ENCODE assay signal across 9 cellular contexts in the genomic region with DNA sequence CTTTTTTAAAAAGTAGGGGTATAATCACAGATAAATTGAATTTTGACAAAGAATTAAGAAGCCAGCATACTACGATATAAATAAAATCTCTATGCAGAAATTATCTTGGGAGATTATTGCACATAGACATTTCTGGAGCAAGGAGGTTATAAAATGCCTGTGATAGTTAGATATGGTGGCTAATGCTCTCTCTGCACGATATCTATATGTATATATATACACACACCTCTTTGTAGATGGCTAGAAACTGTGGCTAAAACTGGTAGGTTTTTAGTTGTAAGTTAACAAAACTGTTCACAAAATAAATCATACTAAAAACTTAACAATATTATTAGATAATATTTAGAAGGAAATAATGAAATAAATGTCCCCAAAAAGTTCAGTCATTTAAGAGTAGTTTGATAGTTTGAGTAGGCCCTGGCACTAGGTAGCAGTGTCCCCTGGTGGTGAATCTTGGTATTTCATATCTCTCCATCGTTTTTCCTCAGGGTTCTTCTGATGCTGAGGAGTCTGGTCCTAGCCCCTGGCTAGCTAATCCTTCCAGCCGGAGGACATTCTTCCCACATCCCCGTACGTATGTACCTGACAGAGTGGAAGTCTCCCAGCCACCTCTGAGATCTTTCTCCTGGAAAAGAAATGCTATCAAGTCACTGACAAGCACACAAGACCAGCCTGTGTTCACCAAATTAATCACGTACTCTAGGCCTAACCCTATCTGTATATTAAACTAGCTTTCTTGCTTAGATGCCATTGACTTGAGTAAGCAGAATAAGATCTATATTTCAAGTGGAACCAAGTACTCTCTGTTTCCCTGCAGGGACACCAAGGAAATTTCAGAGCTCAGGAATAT. TPM values are rescaled to one million over a fixed set of nuclear protein-coding genes. Genes with fewer than 3 reads are reported as not detected.
DNase-seq lines count a peak whose midpoint lies in the region; ATAC-seq and TF ChIP-seq lines count a peak whose summit lies in the region.
"Had no signal": no experiment of that assay in that cellular context is flagged by ENCODE, and none has a peak within 500 bp of the region (broad histone marks: within the 10 kb centered on the region; RNA-seq: fewer than 3 reads in every experiment).

No MANE protein-coding gene starts in this region.

- H3F3A ChIP-seq in PC-9 (ENCODE audit: insufficient read depth, low read depth), result no peaks in the 10 kb centered on the region

- no peak overlapping the region for H3K27ac Mint-ChIP-seq in CD4-positive, CD25-positive, alpha-beta regulatory T cell

- H3K4me2 ChIP-seq in PC-9 (no peak overlapping the region), mesenchymal stem cell (ENCODE audit: low read length, poor library complexity, severe bottlenecking) (no peak overlapping the region)

- H2AFZ ChIP-seq in PC-9, result no peak overlapping the region
- no peak overlapping the region for H2AFZ ChIP-seq in mesenchymal stem cell (ENCODE audit: low read depth, low read length)

- H3K23ac ChIP-seq in mesenchymal stem cell (ENCODE audit: low read length in 2 of 2), result no peak overlapping the region

- H2BK5ac ChIP-seq in mesenchymal stem cell (ENCODE audit: low read depth, low read length, poor library complexity, severe bottlenecking), result no peak overlapping the region

- intact Hi-C loops in PC-9 (cut with micrococcal nuclease; ENCODE audit: unreplicated experiment), result loop anchor here (10.0 kb wide), 2 partner anchors 135 to 155 kb away; no protein-coding TSS in a partner anchor

- no TSS peak for BruUV-seq in PC-9 (replicated peaks; lab: Mats Ljungman, UMichigan)

- H4K8ac ChIP-seq in mesenchymal stem cell (ENCODE audit: low read length), result no peak overlapping the region

- no peak overlapping the region for H2BK120ac ChIP-seq in mesenchymal stem cell (ENCODE audit: low read depth, low read length)

- peaks cover 3% of the 10 kb centered on the region for H3K4me1 ChIP-seq in CD4-positive, CD25-positive, alpha-beta regulatory T cell (ENCODE audit: control insufficient read depth, insufficient read depth, low read length, poor library complexity, severe bottlenecking)
- no peaks in the 10 kb centered on the region for H3K4me1 ChIP-seq in PC-9 (replicated peaks; ENCODE audit: insufficient read depth)
- peaks cover under 1% of the 10 kb centered on the region for H3K4me1 ChIP-seq in mesenchymal stem cell (ENCODE audit: control insufficient read depth, insufficient read depth, low read depth, low read length)

- H3K4me3 ChIP-seq in CD4-positive, CD25-positive, alpha-beta regulatory T cell (ENCODE audit: low read depth, low read length), result no peak overlapping the region
- no peak overlapping the region for H3K4me3 ChIP-seq in PC-9
- H3K4me3 ChIP-seq in cardiac fibroblast (replicated peaks in 1 of 2; ENCODE audit: low read depth in 2 of 2, low read length in 2 of 2), result no peak overlapping the region
- no peak overlapping the region for H3K4me3 ChIP-seq in mesenchymal stem cell (ENCODE audit: insufficient read depth in 1 of 2, low read depth in 1 of 2, low read length in 2 of 2)
- H3K4me3 ChIP-seq: SJCRH30 had no signal

- no peak overlapping the region for H4K91ac ChIP-seq in mesenchymal stem cell (ENCODE audit: low read length)

- CTCF ChIA-PET in PC-9 (lab: Charles Lee), result interaction anchor here (0.6 kb wide), 1 partner anchor 464 kb away, joined by 19 read pairs; no protein-coding TSS in a partner anchor

- no peak overlapping the region for H2BK15ac ChIP-seq in mesenchymal stem cell (ENCODE audit: low read depth, poor library complexity, severe bottlenecking)

- H3K14ac ChIP-seq in mesenchymal stem cell (ENCODE audit: low read length in 2 of 2), result no peak overlapping the region

- H3K79me2 ChIP-seq in PC-9 (ENCODE audit: low read depth), result no peaks in the 10 kb centered on the region

- no peak overlapping the region for H3K27ac ChIP-seq in CD4-positive, CD25-positive, alpha-beta regulatory T cell (ENCODE audit: insufficient read depth, low read length, poor library complexity, severe bottlenecking)
- no peak overlapping the region for H3K27ac ChIP-seq in PC-9
- no peak overlapping the region for H3K27ac ChIP-seq in mesenchymal stem cell (ENCODE audit: low read length, poor library complexity, severe bottlenecking)
- H3K27ac ChIP-seq: SJCRH30 had no signal

- peak in 1 of 2 donors; percentile 50 for ATAC-seq in CD4-positive, CD25-positive, alpha-beta regulatory T cell (ENCODE audit: low read depth in 2 of 2)
- ATAC-seq in GM18498 (IDR thresholded peaks at IDR 0.05; ENCODE audit: unreplicated experiment) (peak; percentile 64), GM19324 (IDR thresholded peaks at IDR 0.05; ENCODE audit: low FRiP score, unreplicated experiment) (no peak), GM19455 (IDR thresholded peaks at IDR 0.05; ENCODE audit: unreplicated experiment) (no peak)

- no peak overlapping the region for H2BK12ac ChIP-seq in mesenchymal stem cell (ENCODE audit: low read length in 2 of 2)

- H3K9me2 ChIP-seq in PC-9 (ENCODE audit: insufficient read depth), result no peaks in the 10 kb centered on the region

- no peak overlapping the region for H3K18ac ChIP-seq in mesenchymal stem cell (ENCODE audit: low read depth in 1 of 2, low read length in 2 of 2)

- no peak overlapping the region for H2AK5ac ChIP-seq in mesenchymal stem cell (ENCODE audit: low read length, severe bottlenecking)

- H3K9me3 Mint-ChIP-seq in CD4-positive, CD25-positive, alpha-beta regulatory T cell, result peaks cover 0 to 7% (median 0%) of the 10 kb centered on the region in 7 donors

- no peaks in the 10 kb centered on the region for H3K36me3 ChIP-seq in CD4-positive, CD25-positive, alpha-beta regulatory T cell (ENCODE audit: control insufficient read depth, insufficient read depth, low read length)
- H3K36me3 ChIP-seq in PC-9 (ENCODE audit: low read depth) (no peaks in the 10 kb centered on the region), mesenchymal stem cell (ENCODE audit: control insufficient read depth in 1 of 2, insufficient read depth in 2 of 2, low read depth in 1 of 2, low read length in 2 of 2) (no peaks in the 10 kb centered on the region)
- H3K36me3 ChIP-seq: SJCRH30 had no signal

- no peaks in the 10 kb centered on the region for H4K20me1 ChIP-seq in PC-9 (ENCODE audit: insufficient read depth)

- H3K27me3 ChIP-seq in CD4-positive, CD25-positive, alpha-beta regulatory T cell (ENCODE audit: control insufficient read depth, insufficient read depth, low read length), result no peaks in the 10 kb centered on the region
- no peaks in the 10 kb centered on the region for H3K27me3 ChIP-seq in PC-9 (ENCODE audit: insufficient read depth, low read depth)
- H3K27me3 ChIP-seq in mesenchymal stem cell (ENCODE audit: control insufficient read depth in 1 of 2, insufficient read depth in 1 of 2, low read length in 2 of 2), result no peaks in the 10 kb centered on the region
- H3K27me3 ChIP-seq: SJCRH30 had no signal

- peaks cover 5% of the 10 kb centered on the region for H3K27me3 Mint-ChIP-seq in CD4-positive, CD25-positive, alpha-beta regulatory T cell

- H3K4me3 Mint-ChIP-seq in CD4-positive, CD25-positive, alpha-beta regulatory T cell, result no peak overlapping the region

- DNase-seq in CD4-positive, CD25-positive, alpha-beta regulatory T cell, result peak in 2 of 3 donors; percentile 36 to 49
- peak in 1 of 2 experiments; percentile 12 for DNase-seq in PC-9
- peak; percentile 56 to 61 for DNase-seq in cardiac fibroblast (ENCODE audit: low read depth in 2 of 2)
- DNase-seq in mesenchymal stem cell, result peak; percentile 45
- DNase-seq in effector CD8-positive, alpha-beta T cell (lab: John Stamatoyannopoulos, UW), result no peak

- H3K4ac ChIP-seq in mesenchymal stem cell (ENCODE audit: low read depth in 1 of 2, low read length in 2 of 2), result no peak overlapping the region

- TF ChIP-seq CTCF in PC-9 (conservative IDR thresholded peaks at IDR 0.05), result peak; percentile 86
- peak; percentile 93 for TF ChIP-seq CTCF in cardiac fibroblast (IDR thresholded peaks at IDR 0.05; ENCODE audit: low read depth, low read length)

- peaks cover 0 to 9% (median 2%) of the 10 kb centered on the region in 4 donors for H3K4me1 Mint-ChIP-seq in CD4-positive, CD25-positive, alpha-beta regulatory T cell

- 25% methylated on average over 4 of the region's 7 CpGs for WGBS in mesenchymal stem cell

- no peak overlapping the region for H3K9ac ChIP-seq in mesenchymal stem cell (ENCODE audit: low read length)

- no peaks in the 10 kb centered on the region for H3K79me1 ChIP-seq in mesenchymal stem cell (replicated peaks; ENCODE audit: low read length, poor library complexity, severe bottlenecking)

- no peaks in the 10 kb centered on the region for H3K36me3 Mint-ChIP-seq in CD4-positive, CD25-positive, alpha-beta regulatory T cell

- H3K9me3 ChIP-seq in CD4-positive, CD25-positive, alpha-beta regulatory T cell (ENCODE audit: control insufficient read depth in 2 of 2, low read length in 2 of 2), result peaks cover 5% of the 10 kb centered on the region in 2 experiments
- no peaks in the 10 kb centered on the region for H3K9me3 ChIP-seq in PC-9 (ENCODE audit: insufficient read depth, low read depth)
- H3K9me3 ChIP-seq in mesenchymal stem cell (ENCODE audit: control insufficient read depth, low read length), result peaks cover 6% of the 10 kb centered on the region

- POLR2A ChIA-PET in PC-9 (lab: Charles Lee; ENCODE audit: unreplicated experiment), result interaction anchor here (0.7 kb wide), 1 partner anchor 680 kb away, joined by 3 read pairs; a partner anchor contains a TSS

RNA-seq across cellular contexts. Expression of a gene that starts 32.2 kb away (rescaled TPM):
- not detected for total RNA-seq in CD4-positive, CD25-positive, alpha-beta regulatory T cell
- polyA plus RNA-seq in CD4-positive, CD25-positive, alpha-beta regulatory T cell, result not detected
- total RNA-seq in PC-9 (2021), result not detected in 2 replicates
- 0.07 TPM for polyA plus RNA-seq in mesenchymal stem cell (2013, experiment 1 of 2)
- 0.12 TPM for polyA plus RNA-seq in mesenchymal stem cell (2013, experiment 2 of 2)
- total RNA-seq: SJCRH30 had no signal

RNA-seq across cellular contexts. Expression of a gene that starts 35.3 kb away (rescaled TPM):
- total RNA-seq in CD4-positive, CD25-positive, alpha-beta regulatory T cell, result not detected
- not detected for polyA plus RNA-seq in CD4-positive, CD25-positive, alpha-beta regulatory T cell
- total RNA-seq in PC-9 (2021), result not detected in 2 replicates
- polyA plus RNA-seq in mesenchymal stem cell (2013, experiment 1 of 2), result not detected
- not detected for polyA plus RNA-seq in mesenchymal stem cell (2013, experiment 2 of 2)
- total RNA-seq: SJCRH30 had no signal
